In the genomic region with DNA sequence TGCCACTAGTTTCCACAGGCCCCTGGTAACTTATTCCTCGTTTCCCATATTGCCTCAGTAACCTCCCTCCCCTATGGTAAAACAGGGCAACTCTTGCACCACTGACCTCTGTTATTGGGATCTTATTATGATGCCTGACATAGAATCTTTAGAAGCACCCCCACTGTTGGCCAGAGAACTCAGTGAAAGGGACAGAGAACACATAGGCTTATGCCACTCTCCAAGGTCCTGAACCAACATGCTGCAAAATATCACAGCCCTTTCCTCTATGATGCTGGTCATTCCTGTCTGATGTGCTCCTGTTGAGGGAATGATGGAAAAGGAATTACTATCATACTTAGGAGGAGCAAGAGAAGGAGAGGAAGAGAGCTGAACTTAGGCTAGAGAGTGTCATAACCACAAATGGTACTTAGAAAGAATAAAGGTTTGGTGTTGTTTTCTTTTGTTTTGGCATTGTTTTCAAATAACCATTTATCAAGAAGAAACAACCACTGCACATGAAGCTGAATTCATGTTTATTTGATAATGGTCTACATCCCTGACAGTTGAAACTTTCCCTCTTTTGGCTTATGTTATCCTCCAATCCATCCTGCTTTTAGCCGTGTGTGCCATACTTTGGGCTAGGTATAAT, we compare ENCODE assay signal across 2 cellular contexts.
TF ChIP-seq lines count a peak whose summit lies in the region.

No MANE protein-coding gene starts in this region.

TF ChIP-seq in GM23338, 12 proteins besides CTCF, POLR2A, EP300 and RAD21:
- TF ChIP-seq, protein P1, sequence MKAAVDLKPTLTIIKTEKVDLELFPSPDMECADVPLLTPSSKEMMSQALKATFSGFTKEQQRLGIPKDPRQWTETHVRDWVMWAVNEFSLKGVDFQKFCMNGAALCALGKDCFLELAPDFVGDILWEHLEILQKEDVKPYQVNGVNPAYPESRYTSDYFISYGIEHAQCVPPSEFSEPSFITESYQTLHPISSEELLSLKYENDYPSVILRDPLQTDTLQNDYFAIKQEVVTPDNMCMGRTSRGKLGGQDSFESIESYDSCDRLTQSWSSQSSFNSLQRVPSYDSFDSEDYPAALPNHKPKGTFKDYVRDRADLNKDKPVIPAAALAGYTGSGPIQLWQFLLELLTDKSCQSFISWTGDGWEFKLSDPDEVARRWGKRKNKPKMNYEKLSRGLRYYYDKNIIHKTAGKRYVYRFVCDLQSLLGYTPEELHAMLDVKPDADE (IDR thresholded peaks at IDR 0.05) = no peak
- no peak for TF ChIP-seq ZNF331 (CRISPR knock-in tag; IDR thresholded peaks at IDR 0.05; ENCODE audit: low read depth)
- TF ChIP-seq, protein P2, sequence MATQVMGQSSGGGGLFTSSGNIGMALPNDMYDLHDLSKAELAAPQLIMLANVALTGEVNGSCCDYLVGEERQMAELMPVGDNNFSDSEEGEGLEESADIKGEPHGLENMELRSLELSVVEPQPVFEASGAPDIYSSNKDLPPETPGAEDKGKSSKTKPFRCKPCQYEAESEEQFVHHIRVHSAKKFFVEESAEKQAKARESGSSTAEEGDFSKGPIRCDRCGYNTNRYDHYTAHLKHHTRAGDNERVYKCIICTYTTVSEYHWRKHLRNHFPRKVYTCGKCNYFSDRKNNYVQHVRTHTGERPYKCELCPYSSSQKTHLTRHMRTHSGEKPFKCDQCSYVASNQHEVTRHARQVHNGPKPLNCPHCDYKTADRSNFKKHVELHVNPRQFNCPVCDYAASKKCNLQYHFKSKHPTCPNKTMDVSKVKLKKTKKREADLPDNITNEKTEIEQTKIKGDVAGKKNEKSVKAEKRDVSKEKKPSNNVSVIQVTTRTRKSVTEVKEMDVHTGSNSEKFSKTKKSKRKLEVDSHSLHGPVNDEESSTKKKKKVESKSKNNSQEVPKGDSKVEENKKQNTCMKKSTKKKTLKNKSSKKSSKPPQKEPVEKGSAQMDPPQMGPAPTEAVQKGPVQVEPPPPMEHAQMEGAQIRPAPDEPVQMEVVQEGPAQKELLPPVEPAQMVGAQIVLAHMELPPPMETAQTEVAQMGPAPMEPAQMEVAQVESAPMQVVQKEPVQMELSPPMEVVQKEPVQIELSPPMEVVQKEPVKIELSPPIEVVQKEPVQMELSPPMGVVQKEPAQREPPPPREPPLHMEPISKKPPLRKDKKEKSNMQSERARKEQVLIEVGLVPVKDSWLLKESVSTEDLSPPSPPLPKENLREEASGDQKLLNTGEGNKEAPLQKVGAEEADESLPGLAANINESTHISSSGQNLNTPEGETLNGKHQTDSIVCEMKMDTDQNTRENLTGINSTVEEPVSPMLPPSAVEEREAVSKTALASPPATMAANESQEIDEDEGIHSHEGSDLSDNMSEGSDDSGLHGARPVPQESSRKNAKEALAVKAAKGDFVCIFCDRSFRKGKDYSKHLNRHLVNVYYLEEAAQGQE (IDR thresholded peaks at IDR 0.05; ENCODE audit: unreplicated experiment) = peak; percentile 87

TF ChIP-seq in H1, 55 proteins besides CTCF, POLR2A, EP300 and RAD21 (continued from another document):
- TF ChIP-seq MAX (IDR thresholded peaks at IDR 0.05) = 0 out of 2 replicates have a peak, but pooled peaks have one; percentile 10
